ENCODE assay signal across 15 cellular contexts in genomic region chr7:64691831-64692230, GRCh38. TPM values are rescaled to one million over a fixed set of nuclear protein-coding genes. Genes with fewer than 3 reads are reported as not detected.
DNase-seq lines count a peak whose midpoint lies in the region; ATAC-seq and TF ChIP-seq lines count a peak whose summit lies in the region.
"Had no signal": no experiment of that assay in that cellular context is flagged by ENCODE, and none has a peak within 500 bp of the region (broad histone marks: within the 10 kb centered on the region; RNA-seq: fewer than 3 reads in every experiment).

No MANE protein-coding gene starts in this region.

- ATAC-seq in activated CD8-positive, alpha-beta T cell treated with anti-CD3 and anti-CD28 coated beads for 36 hours, result no peak
- ATAC-seq in activated CD8-positive, alpha-beta T cell treated with anti-CD3 and anti-CD28 coated beads, Interleukin-2, amount 10 ng/mL, durations not matched to agents 7 days and 5 days, result no peak
- no peak for ATAC-seq in CD8-positive, alpha-beta T cell
- ATAC-seq in activated B cell treated with CpG ODN at 0.5 μM for 24 hours (ENCODE audit: low read depth), result no peak
- no peak for ATAC-seq in activated CD4-positive, alpha-beta T cell treated with anti-CD3 and anti-CD28 coated beads for 36 hours

- no peak overlapping the region for H3K4me3 Mint-ChIP-seq in activated CD8-positive, alpha-beta T cell treated with anti-CD3 and anti-CD28 coated beads for 36 hours
- H3K4me3 Mint-ChIP-seq in activated CD8-positive, alpha-beta T cell treated with anti-CD3 and anti-CD28 coated beads, Interleukin-2, amount 10 ng/mL, durations not matched to agents 7 days and 5 days, result no peak overlapping the region
- no peak overlapping the region for H3K4me3 Mint-ChIP-seq in CD8-positive, alpha-beta T cell
- H3K4me3 Mint-ChIP-seq in activated B cell treated with CpG ODN at 0.5 μM for 24 hours (peak overlapping the region; percentile 4), immature natural killer cell (no peak overlapping the region)
- H3K4me3 Mint-ChIP-seq in activated CD4-positive, alpha-beta T cell treated with anti-CD3 and anti-CD28 coated beads for 36 hours, result no peak overlapping the region
- H3K4me3 Mint-ChIP-seq: H9 had no signal

- CTCF ChIA-PET in activated CD8-positive, alpha-beta T cell treated with anti-CD3 and anti-CD28 coated beads for 36 hours (lab: Charles Lee), result no interaction called here
- CTCF ChIA-PET in activated CD8-positive, alpha-beta T cell treated with anti-CD3 and anti-CD28 coated beads, Interleukin-2, amount 10 ng/mL, durations not matched to agents 7 days and 5 days (lab: Charles Lee), result no interaction called here
- CTCF ChIA-PET in CD8-positive, alpha-beta T cell (lab: Charles Lee), result no interaction called here
- CTCF ChIA-PET in activated B cell treated with CpG ODN at 0.5 μM for 24 hours (lab: Charles Lee), result no interaction called here
- CTCF ChIA-PET in activated CD4-positive, alpha-beta T cell treated with anti-CD3 and anti-CD28 coated beads for 36 hours (lab: Charles Lee), result no interaction called here

- peaks cover 11% of the 10 kb centered on the region for H3K9me3 Mint-ChIP-seq in activated CD8-positive, alpha-beta T cell treated with anti-CD3 and anti-CD28 coated beads for 36 hours
- peaks cover 34% of the 10 kb centered on the region for H3K9me3 Mint-ChIP-seq in activated CD8-positive, alpha-beta T cell treated with anti-CD3 and anti-CD28 coated beads, Interleukin-2, amount 10 ng/mL, durations not matched to agents 7 days and 5 days (ENCODE audit: insufficient read depth)
- no peaks in the 10 kb centered on the region for H3K9me3 Mint-ChIP-seq in CD8-positive, alpha-beta T cell
- H3K9me3 Mint-ChIP-seq in activated B cell treated with CpG ODN at 0.5 μM for 24 hours (peaks cover 2% of the 10 kb centered on the region), immature natural killer cell (no peaks in the 10 kb centered on the region)
- H3K9me3 Mint-ChIP-seq in activated CD4-positive, alpha-beta T cell treated with anti-CD3 and anti-CD28 coated beads for 36 hours (ENCODE audit: low read depth), result peaks cover 21% of the 10 kb centered on the region

- POLR2A ChIA-PET in activated CD8-positive, alpha-beta T cell treated with anti-CD3 and anti-CD28 coated beads for 36 hours (lab: Charles Lee), result no interaction called here
- POLR2A ChIA-PET in activated CD8-positive, alpha-beta T cell treated with anti-CD3 and anti-CD28 coated beads, Interleukin-2, amount 10 ng/mL, durations not matched to agents 7 days and 5 days (lab: Charles Lee), result no interaction called here
- POLR2A ChIA-PET in CD8-positive, alpha-beta T cell (lab: Charles Lee), result no interaction called here
- POLR2A ChIA-PET in activated B cell treated with CpG ODN at 0.5 μM for 24 hours (lab: Charles Lee), result interaction anchor here (0.9 kb wide), 1 partner anchor 26 kb away, joined by 3 read pairs; the partner anchor contains the start of gene ZNF107
- POLR2A ChIA-PET in activated CD4-positive, alpha-beta T cell treated with anti-CD3 and anti-CD28 coated beads for 36 hours (lab: Charles Lee), result no interaction called here

- peaks cover 34% of the 10 kb centered on the region for H3K4me1 Mint-ChIP-seq in activated CD8-positive, alpha-beta T cell treated with anti-CD3 and anti-CD28 coated beads for 36 hours (ENCODE audit: low read depth)
- peaks cover 7% of the 10 kb centered on the region for H3K4me1 Mint-ChIP-seq in activated CD8-positive, alpha-beta T cell treated with anti-CD3 and anti-CD28 coated beads, Interleukin-2, amount 10 ng/mL, durations not matched to agents 7 days and 5 days (ENCODE audit: low read depth)
- H3K4me1 Mint-ChIP-seq in CD8-positive, alpha-beta T cell (ENCODE audit: low read depth), result peaks cover 38% of the 10 kb centered on the region
- H3K4me1 Mint-ChIP-seq in activated B cell treated with CpG ODN at 0.5 μM for 24 hours (peaks cover 58% of the 10 kb centered on the region), immature natural killer cell (peaks cover 35 to 49% of the 10 kb centered on the region in 2 donors)
- H3K4me1 Mint-ChIP-seq in activated CD4-positive, alpha-beta T cell treated with anti-CD3 and anti-CD28 coated beads for 36 hours, result peaks cover 10% of the 10 kb centered on the region
- H3K4me1 Mint-ChIP-seq: H9 had no signal

- no peak overlapping the region for H3K4me3 ChIP-seq in CD8-positive, alpha-beta T cell (ENCODE audit: low read depth, low read length)
- H3K4me3 ChIP-seq: BLaER1 treated with 17β-estradiol and CSF1 and Interleukin-3, amounts not matched to agents 10 nM and 100 nM had no signal

- H3K36me3 Mint-ChIP-seq in activated CD8-positive, alpha-beta T cell treated with anti-CD3 and anti-CD28 coated beads for 36 hours (ENCODE audit: low read depth), result peaks cover 73% of the 10 kb centered on the region
- H3K36me3 Mint-ChIP-seq in activated CD8-positive, alpha-beta T cell treated with anti-CD3 and anti-CD28 coated beads, Interleukin-2, amount 10 ng/mL, durations not matched to agents 7 days and 5 days (ENCODE audit: low read depth), result peaks cover 57% of the 10 kb centered on the region
- peaks cover 70% of the 10 kb centered on the region for H3K36me3 Mint-ChIP-seq in CD8-positive, alpha-beta T cell
- H3K36me3 Mint-ChIP-seq in activated B cell treated with CpG ODN at 0.5 μM for 24 hours (ENCODE audit: low read depth) (peaks cover 76% of the 10 kb centered on the region), immature natural killer cell (peaks cover 11 to 49% (median 43%) of the 10 kb centered on the region in 3 donors)
- H3K36me3 Mint-ChIP-seq in activated CD4-positive, alpha-beta T cell treated with anti-CD3 and anti-CD28 coated beads for 36 hours (ENCODE audit: low read depth), result peaks cover 67% of the 10 kb centered on the region

- DNase-seq in activated CD8-positive, alpha-beta T cell treated with anti-CD3 and anti-CD28 coated beads for 36 hours, result no peak
- DNase-seq in activated CD8-positive, alpha-beta T cell treated with anti-CD3 and anti-CD28 coated beads, Interleukin-2, amount 10 ng/mL, durations not matched to agents 7 days and 5 days, result no peak
- DNase-seq in CD8-positive, alpha-beta T cell, result no peak
- no peak for DNase-seq in activated B cell treated with CpG ODN at 0.5 μM for 24 hours
- DNase-seq in immature natural killer cell, result no peak
- DNase-seq in activated naive CD4-positive, alpha-beta T cell treated with Interleukin-2 at 50 U/mL for 16 hours, result no peak
- DNase-seq in activated CD4-positive, alpha-beta T cell treated with anti-CD3 and anti-CD28 coated beads for 36 hours, result no peak
- no peak for DNase-seq in NCI-H1930 (lab: John Stamatoyannopoulos, UW)
- DNase-seq: DMS153, DMS79, GDM1, H9 had no signal

- H3K27ac Mint-ChIP-seq in activated CD8-positive, alpha-beta T cell treated with anti-CD3 and anti-CD28 coated beads for 36 hours, result peak overlapping the region; percentile 63
- no peak overlapping the region for H3K27ac Mint-ChIP-seq in activated CD8-positive, alpha-beta T cell treated with anti-CD3 and anti-CD28 coated beads, Interleukin-2, amount 10 ng/mL, durations not matched to agents 7 days and 5 days
- H3K27ac Mint-ChIP-seq in CD8-positive, alpha-beta T cell, result peak overlapping the region; percentile 78
- peak overlapping the region; percentile 53 for H3K27ac Mint-ChIP-seq in activated B cell treated with CpG ODN at 0.5 μM for 24 hours
- H3K27ac Mint-ChIP-seq in immature natural killer cell, result peak overlapping the region in 5 of 6 donors; percentile 39 to 80 (median 73)
- H3K27ac Mint-ChIP-seq in activated CD4-positive, alpha-beta T cell treated with anti-CD3 and anti-CD28 coated beads for 36 hours, result no peak overlapping the region
- H3K27ac Mint-ChIP-seq: H9 had no signal

- H3K27me3 ChIP-seq in CD8-positive, alpha-beta T cell (ENCODE audit: insufficient read depth, low read length), result no peaks in the 10 kb centered on the region
- H3K27me3 ChIP-seq: BLaER1 treated with 17β-estradiol and CSF1 and Interleukin-3, amounts not matched to agents 10 nM and 100 nM had no signal

- H3K4me1 ChIP-seq in CD8-positive, alpha-beta T cell (ENCODE audit: insufficient read depth, low read length), result no peaks in the 10 kb centered on the region

- peaks cover 13% of the 10 kb centered on the region for H3K36me3 ChIP-seq in CD8-positive, alpha-beta T cell (ENCODE audit: insufficient read depth, low read length)

- intact Hi-C loops in activated CD8-positive, alpha-beta T cell treated with anti-CD3 and anti-CD28 coated beads for 36 hours (cut with micrococcal nuclease), result no loop called here
- intact Hi-C loops in CD8-positive, alpha-beta T cell (cut with DNase I, micrococcal nuclease), result no loop called here
- intact Hi-C loops in activated B cell treated with CpG ODN at 0.5 μM for 24 hours (cut with micrococcal nuclease), result no loop called here
- intact Hi-C loops in activated CD4-positive, alpha-beta T cell treated with anti-CD3 and anti-CD28 coated beads for 36 hours (cut with DNase I, micrococcal nuclease), result no loop called here

- no peak overlapping the region for H3K27ac ChIP-seq in CD8-positive, alpha-beta T cell (ENCODE audit: low read depth, low read length)
- H3K27ac ChIP-seq: 22Rv1; BLaER1 treated with 17β-estradiol and CSF1 and Interleukin-3, amounts not matched to agents 10 nM and 100 nM had no signal

- no peaks in the 10 kb centered on the region for H3K27me3 Mint-ChIP-seq in activated CD8-positive, alpha-beta T cell treated with anti-CD3 and anti-CD28 coated beads for 36 hours
- no peaks in the 10 kb centered on the region for H3K27me3 Mint-ChIP-seq in activated CD8-positive, alpha-beta T cell treated with anti-CD3 and anti-CD28 coated beads, Interleukin-2, amount 10 ng/mL, durations not matched to agents 7 days and 5 days (ENCODE audit: low read depth)
- H3K27me3 Mint-ChIP-seq in CD8-positive, alpha-beta T cell (ENCODE audit: low read depth), result no peaks in the 10 kb centered on the region
- H3K27me3 Mint-ChIP-seq in activated B cell treated with CpG ODN at 0.5 μM for 24 hours, result no peaks in the 10 kb centered on the region
- H3K27me3 Mint-ChIP-seq in immature natural killer cell (ENCODE audit: low read depth in 3 of 3), result no peaks in the 10 kb centered on the region
- no peaks in the 10 kb centered on the region for H3K27me3 Mint-ChIP-seq in activated CD4-positive, alpha-beta T cell treated with anti-CD3 and anti-CD28 coated beads for 36 hours
- H3K27me3 Mint-ChIP-seq: IgD-negative memory B cell had no signal

- peaks cover 5% of the 10 kb centered on the region for H3K9me3 ChIP-seq in CD8-positive, alpha-beta T cell (ENCODE audit: low read length)

- no peak for TF ChIP-seq CTCF in activated CD8-positive, alpha-beta T cell treated with anti-CD3 and anti-CD28 coated beads for 36 hours (IDR thresholded peaks at IDR 0.05)
- TF ChIP-seq CTCF in CD8-positive, alpha-beta T cell (IDR thresholded peaks at IDR 0.05), result no peak
- TF ChIP-seq CTCF in activated B cell treated with CpG ODN at 0.5 μM for 24 hours (IDR thresholded peaks at IDR 0.05), result no peak

RNA-seq across cellular contexts. Expression of gene ZNF107, which starts 25.9 kb away (rescaled TPM):
- total RNA-seq in activated CD8-positive, alpha-beta T cell treated with anti-CD3 and anti-CD28 coated beads for 36 hours, result 10 to 100 TPM; 12.9 to 13.0 TPM
- 10 to 100 TPM; 20.2 to 21.7 TPM for total RNA-seq in activated CD8-positive, alpha-beta T cell treated with anti-CD3 and anti-CD28 coated beads, Interleukin-2, amount 10 ng/mL, durations not matched to agents 7 days and 5 days
- 10 to 100 TPM; 14.0 to 14.7 TPM for total RNA-seq in CD8-positive, alpha-beta T cell
- 40.3 and 50.5 TPM in 2 replicates for total RNA-seq in activated B cell treated with CpG ODN at 0.5 μM for 24 hours
- 1 to 10 TPM; 2.8 to 5.6 (median 3.5) TPM for polyA plus RNA-seq in immature natural killer cell
- 10 to 100 TPM; 16.5 to 19.7 TPM for total RNA-seq in activated CD4-positive, alpha-beta T cell treated with anti-CD3 and anti-CD28 coated beads for 36 hours

Comparison
In these comparisons a context has a peak if more than half of its experiments do, and no peak if none do; other contexts are left out.
1. H3K27ac Mint-ChIP-seq: peak in activated CD8-positive, alpha-beta T cell treated with anti-CD3 and anti-CD28 coated beads for 36 hours (single experiment), CD8-positive, alpha-beta T cell (single experiment), activated B cell treated with CpG ODN at 0.5 μM for 24 hours (single experiment) and immature natural killer cell (5 of 6); none in activated CD8-positive, alpha-beta T cell treated with anti-CD3 and anti-CD28 coated beads, Interleukin-2, amount 10 ng/mL, durations not matched to agents 7 days and 5 days (single experiment) and activated CD4-positive, alpha-beta T cell treated with anti-CD3 and anti-CD28 coated beads for 36 hours (single experiment).